ENCODE assay signal across 8 cellular contexts in genomic region chr1:47424336-47424982, GRCh38. TPM values are rescaled to one million over a fixed set of nuclear protein-coding genes. Genes with fewer than 3 reads are reported as not detected.
A peak's percentile ranks its signal among the peaks of the same experiment; 100 is the strongest.
DNase-seq lines count a peak whose midpoint lies in the region; ATAC-seq, FAIRE-seq and TF ChIP-seq lines count a peak whose summit lies in the region.

No MANE protein-coding gene starts in this region.

- BruUV-seq in OCI-LY7 (replicated peaks; lab: Mats Ljungman, UMichigan), result no TSS peak

- TF ChIP-seq CTCF in HFFc6 (IDR thresholded peaks at IDR 0.05), result peak; percentile 94
- peak; percentile 93 for TF ChIP-seq CTCF in OCI-LY7 (conservative IDR thresholded peaks at IDR 0.05; ENCODE audit: low read length)
- peak; percentile 49 for TF ChIP-seq CTCF in psoas muscle (IDR thresholded peaks at IDR 0.05)

- FAIRE-seq in GM19239 (lab: Jason Lieb, UNC) (no peak), GM12891 (lab: Jason Lieb, UNC) (no peak)

- CTCF ChIA-PET in OCI-LY7 (lab: Charles Lee; ENCODE audit: unreplicated experiment), result no interaction called here

- H3K9me3 ChIP-seq in OCI-LY7 (ENCODE audit: low read length), result no peaks in the 10 kb centered on the region
- no peaks in the 10 kb centered on the region for H3K9me3 ChIP-seq in psoas muscle

- TF ChIP-seq POLR2A in erythroblast (IDR thresholded peaks at IDR 0.05; ENCODE audit: low read length) (no peak), GM12891 (IDR thresholded peaks at IDR 0.05; ENCODE audit: low read depth, low read length) (no peak)

- no peak overlapping the region for H3K27ac Mint-ChIP-seq in HFFc6

- DNase-seq in COR-L47 (lab: John Stamatoyannopoulos, UW) (peak; percentile 35), HFFc6 (peak; percentile 69), OCI-LY7 (ENCODE audit: low spot score) (peak; percentile 41), erythroblast (lab: John Stamatoyannopoulos, UW) (peak; percentile 15 to 47), psoas muscle (no peak), GM19239 (ENCODE audit: insufficient read length, low spot score) (no peak), GM12891 (ENCODE audit: insufficient read length, low spot score) (no peak)

- no peaks in the 10 kb centered on the region for H4K20me1 ChIP-seq in OCI-LY7 (ENCODE audit: insufficient read depth, low read length)

- H3K36me3 ChIP-seq in OCI-LY7 (ENCODE audit: insufficient read depth, low read length), result no peaks in the 10 kb centered on the region
- H3K36me3 ChIP-seq in psoas muscle (ENCODE audit: insufficient read depth in 1 of 2, low read depth in 1 of 2), result no peaks in the 10 kb centered on the region

- H3K36me3 Mint-ChIP-seq in HFFc6 (ENCODE audit: low read depth), result no peaks in the 10 kb centered on the region

- H3K4me1 ChIP-seq in OCI-LY7 (ENCODE audit: insufficient read depth, low read length, poor library complexity, severe bottlenecking) (no peaks in the 10 kb centered on the region), psoas muscle (no peaks in the 10 kb centered on the region)

- no peak overlapping the region for H3K27ac ChIP-seq in OCI-LY7 (ENCODE audit: low read depth, low read length, poor library complexity, severe bottlenecking)
- H3K27ac ChIP-seq in psoas muscle, result no peak overlapping the region

- H3K9me3 Mint-ChIP-seq in HFFc6, result no peaks in the 10 kb centered on the region

- no peaks in the 10 kb centered on the region; the same call in 1 of the 2 replicates for H3K27me3 Mint-ChIP-seq in HFFc6 (ENCODE audit: insufficient read depth)

- 5 to 9% (median 5%) methylated on average over 6 of the region's 6 CpGs for WGBS in psoas muscle, 3 donors

- H3K4me1 Mint-ChIP-seq in HFFc6 (ENCODE audit: low read depth), result peaks cover 8% of the 10 kb centered on the region

- H3K79me2 ChIP-seq in OCI-LY7 (ENCODE audit: insufficient read depth, low read depth, low read length), result no peaks in the 10 kb centered on the region

- intact Hi-C loops in OCI-LY7 (cut with micrococcal nuclease; ENCODE audit: unreplicated experiment), result loop anchor here (1.0 kb wide), 1 partner anchor 36 kb away; no protein-coding TSS in a partner anchor
- intact Hi-C loops in psoas muscle (cut with DNase I), result loop anchor here in 1 of 2 donors (2.0 to 5.0 kb wide), 2 partner anchors 232 to 246 kb away; partner anchors contain the start of gene PDZK1IP1

- H3K4me3 ChIP-seq in OCI-LY7 (ENCODE audit: low read depth, low read length, poor library complexity, severe bottlenecking), result no peak overlapping the region
- H3K4me3 ChIP-seq in psoas muscle, result no peak overlapping the region

- ATAC-seq in psoas muscle (peak in 1 of 4 donors; percentile 37), GM19324 (IDR thresholded peaks at IDR 0.05; ENCODE audit: low FRiP score, unreplicated experiment) (no peak)

- H3K4me3 Mint-ChIP-seq in HFFc6, result no peak overlapping the region

- POLR2A ChIA-PET in OCI-LY7 (lab: Charles Lee), result no interaction called here

- H3K27me3 ChIP-seq in psoas muscle (ENCODE audit: insufficient read depth in 3 of 3, low read length in 2 of 3), result peaks cover 0 to 18% (median 5%) of the 10 kb centered on the region in 3 donors

- no peak overlapping the region for H3K4me2 ChIP-seq in OCI-LY7 (ENCODE audit: low read length)

- H2AFZ ChIP-seq in OCI-LY7 (ENCODE audit: low read length), result no peak overlapping the region

- no peaks in the 10 kb centered on the region for H3K9me2 ChIP-seq in OCI-LY7 (ENCODE audit: insufficient read depth, low read length)

TF ChIP-seq in GM12891, 5 proteins besides CTCF, POLR2A, EP300 and RAD21:
- TF ChIP-seq TAF1 (IDR thresholded peaks at IDR 0.05; ENCODE audit: low read depth, low read length) (no peak), POLR2AphosphoS5 (IDR thresholded peaks at IDR 0.05; ENCODE audit: low read depth, low read length) (no peak), SPI1 (IDR thresholded peaks at IDR 0.05; ENCODE audit: low read depth, low read length) (no peak), PAX5 (IDR thresholded peaks at IDR 0.05; ENCODE audit: insufficient read depth, low read length, severe bottlenecking) (no peak), POU2F2 (IDR thresholded peaks at IDR 0.05; ENCODE audit: low read depth, low read length) (no peak)
TF ChIP-seq in GM12891: peak in this region for 0.

RNA-seq across cellular contexts. Expression of gene FOXE3, which starts 8.4 kb away (rescaled TPM):
- not detected for total RNA-seq in HFFc6 (2021; fragmentation: NEBNext Ultra II Directional; extraction: Animal tissue kit (Norgen Biotek cat#: 25700))
- 0.15 TPM in 1 of 2 replicates, not detected in the other for total RNA-seq in OCI-LY7 (2014; rRNA removed; shearing (Covaris generic))
- total RNA-seq in OCI-LY7 (2022), result not detected in 2 replicates
- under 1 TPM in 1 of 4 donors, not detected in 3; 0.10 TPM for total RNA-seq in psoas muscle
- under 1 TPM in 2 of 3 donors, not detected in 1; 0.03 to 0.08 TPM for polyA plus RNA-seq in psoas muscle
- not detected for polyA plus RNA-seq in GM12891 (2012; ENCODE audit: low read depth, missing spikeins)

RNA-seq across cellular contexts. Expression of gene FOXD2, which starts 13.4 kb away (rescaled TPM):
- total RNA-seq in HFFc6 (2021; fragmentation: NEBNext Ultra II Directional; extraction: Animal tissue kit (Norgen Biotek cat#: 25700)), result under 1 TPM; 0.19 to 0.31 (median 0.21) TPM
- 0.44 and 0.76 TPM in 2 replicates for total RNA-seq in OCI-LY7 (2014; rRNA removed; shearing (Covaris generic))
- 0.49 and 0.52 TPM in 2 replicates for total RNA-seq in OCI-LY7 (2022)
- under 1 TPM; 0.04 to 0.13 (median 0.09) TPM for total RNA-seq in psoas muscle
- polyA plus RNA-seq in psoas muscle, result under 1 TPM; 0.04 TPM
- 0.05 TPM for polyA plus RNA-seq in GM12891 (2012; ENCODE audit: low read depth, missing spikeins)

Comparison
In these comparisons a context has a peak if more than half of its experiments do, and no peak if none do; other contexts are left out.
1. DNase-seq: peak in COR-L47 (single experiment), HFFc6 (single experiment), OCI-LY7 (single experiment) and erythroblast (2 of 2); none in psoas muscle (0 of 2), GM19239 (single experiment) and GM12891 (single experiment).
2. Peak in every context shown above with its lines, with median percentiles within 50 percentile points of each other: CTCF ChIP-seq.